ENCODE assay signal across 14 cellular contexts in the genomic region with DNA sequence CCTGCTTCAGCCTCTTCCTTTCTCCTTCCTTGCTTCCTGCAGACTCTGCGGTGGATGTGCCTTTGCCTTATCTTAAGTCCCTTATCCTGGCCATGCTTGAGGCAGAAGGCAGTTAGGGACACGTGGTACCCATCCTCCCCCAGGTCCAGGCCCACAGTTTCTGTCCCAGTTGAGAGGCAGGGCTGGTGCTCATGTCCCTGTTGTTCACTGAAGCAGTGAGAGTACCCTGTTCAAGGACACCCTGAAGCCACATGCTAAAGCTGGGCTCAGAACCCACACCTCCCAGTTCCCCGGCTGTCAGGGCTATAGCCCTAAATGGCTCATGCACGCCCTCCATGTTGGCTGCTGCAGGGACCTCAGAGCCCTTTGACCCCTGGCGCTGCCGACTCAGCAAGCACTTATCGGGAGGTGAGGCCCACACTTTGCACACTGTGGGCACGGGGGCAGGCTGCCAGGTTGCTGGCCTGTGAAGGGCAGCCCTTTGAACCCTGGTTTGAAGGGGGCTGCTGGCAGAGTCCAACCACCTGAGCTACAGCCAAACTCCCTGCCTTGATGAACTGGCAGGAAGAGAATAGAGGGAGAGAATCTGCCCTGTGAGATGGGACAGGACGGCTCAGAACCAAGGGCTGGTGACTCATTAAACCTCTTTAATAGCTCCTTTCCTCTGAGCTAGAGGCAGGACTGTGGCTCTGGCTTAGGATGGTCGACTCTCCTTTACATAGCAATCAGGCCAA. TPM values are rescaled to one million over a fixed set of nuclear protein-coding genes. Genes with fewer than 3 reads are reported as not detected.
DNase-seq lines count a peak whose midpoint lies in the region; ATAC-seq and TF ChIP-seq lines count a peak whose summit lies in the region.
"Had no signal": no experiment of that assay in that cellular context is flagged by ENCODE, and none has a peak within 500 bp of the region (broad histone marks: within the 10 kb centered on the region; RNA-seq: fewer than 3 reads in every experiment).

No MANE protein-coding gene starts in this region.

- CTCF ChIA-PET in PC-9 (lab: Charles Lee), result interaction anchor here (0.5 kb wide), 1 partner anchor 152 kb away, joined by 8 read pairs; no protein-coding TSS in a partner anchor

- H3K27me3 ChIP-seq in Peyer's patch (no peaks in the 10 kb centered on the region), PC-9 (ENCODE audit: insufficient read depth, low read depth) (no peaks in the 10 kb centered on the region)
- H3K27me3 ChIP-seq: body of pancreas, suprapubic skin had no signal

- intact Hi-C loops in left colon (cut with DNase I, micrococcal nuclease), result loop anchor here (10.0 kb wide), 2 partner anchors 102 to 192 kb away; a partner anchor contains a TSS
- intact Hi-C loops in PC-9 (cut with micrococcal nuclease; ENCODE audit: unreplicated experiment), result loop anchor here (2.0 kb wide), 1 partner anchor 188 kb away; no protein-coding TSS in a partner anchor

- ATAC-seq in left colon, result peak; percentile 59
- no peak for ATAC-seq in GM18517 (IDR thresholded peaks at IDR 0.05; ENCODE audit: unreplicated experiment)
- ATAC-seq: body of pancreas; natural killer cell treated with Interleukin-12 subunit alpha and Interleukin-12 subunit beta and Interleukin-15 and Interleukin-18, amount 100 ng/mL, for 72 hours had no signal

- H3K36me3 ChIP-seq in Peyer's patch (peaks cover 0 to 17% (median 0%) of the 10 kb centered on the region in 3 donors), PC-9 (ENCODE audit: low read depth) (no peaks in the 10 kb centered on the region)
- H3K36me3 ChIP-seq: suprapubic skin had no signal

- DNase-seq in Peyer's patch, result peak in 2 of 3 donors; percentile 91 to 95
- DNase-seq in left colon, result peak in 1 of 2 donors; percentile 53
- no peak for DNase-seq in HuH-7.5 (ENCODE audit: low spot score)
- DNase-seq in PC-9, result no peak
- DNase-seq: activated CD4-positive, CD25-positive, alpha-beta regulatory T cell; mesendoderm; NCI-H1417; NCI-H526; T-helper 2 cell had no signal

- no peaks in the 10 kb centered on the region for H3K79me2 ChIP-seq in PC-9 (ENCODE audit: low read depth)

- no peaks in the 10 kb centered on the region for H4K20me1 ChIP-seq in PC-9 (ENCODE audit: insufficient read depth)

- TF ChIP-seq POLR2A in Peyer's patch (IDR thresholded peaks at IDR 0.05), result peak; percentile 49 to 58

- BruUV-seq in PC-9 (replicated peaks; lab: Mats Ljungman, UMichigan), result no TSS peak

- H3K4me2 ChIP-seq in PC-9, result no peak overlapping the region
- H3K4me2 ChIP-seq: smooth muscle cell had no signal

- H2AFZ ChIP-seq in PC-9, result no peak overlapping the region

- H3K9me3 ChIP-seq in Peyer's patch, result no peaks in the 10 kb centered on the region
- H3K9me3 ChIP-seq in PC-9 (ENCODE audit: insufficient read depth, low read depth), result no peaks in the 10 kb centered on the region
- H3K9me3 ChIP-seq: body of pancreas, suprapubic skin had no signal

- TF ChIP-seq CTCF in Peyer's patch (IDR thresholded peaks at IDR 0.05) (no peak), PC-9 (conservative IDR thresholded peaks at IDR 0.05) (no peak)

- H3K4me1 ChIP-seq in Peyer's patch (peaks cover 0 to 38% (median 8%) of the 10 kb centered on the region in 4 donors), PC-9 (replicated peaks; ENCODE audit: insufficient read depth) (no peaks in the 10 kb centered on the region)

- POLR2A ChIA-PET in PC-9 (lab: Charles Lee; ENCODE audit: unreplicated experiment), result no interaction called here

- H3K4me3 ChIP-seq in Peyer's patch (peak overlapping the region in 2 of 4 donors; percentile 12 to 16), PC-9 (no peak overlapping the region)
- H3K4me3 ChIP-seq: body of pancreas, smooth muscle cell, suprapubic skin had no signal

- no peaks in the 10 kb centered on the region for H3K9me2 ChIP-seq in PC-9 (ENCODE audit: insufficient read depth)

- H3K27ac ChIP-seq in Peyer's patch, result peak overlapping the region in 3 of 4 donors; percentile 45 to 96 (median 86)
- H3K27ac ChIP-seq in PC-9, result no peak overlapping the region
- H3K27ac ChIP-seq: body of pancreas, suprapubic skin had no signal

- peaks cover 6% of the 10 kb centered on the region; the same call in 1 of the 2 replicates for H3F3A ChIP-seq in PC-9 (ENCODE audit: insufficient read depth, low read depth)

RNA-seq across cellular contexts. Expression of a gene that starts 6.3 kb away (rescaled TPM):
- 100 to 1,000 TPM in 3 of 4 donors, 10 to 100 TPM in 1; 40.4 to 576 (median 435) TPM for total RNA-seq in Peyer's patch
- 10 to 100 TPM in 1 of 2 donors, 1 to 10 TPM in 1; 8.8 to 13.4 TPM for total RNA-seq in left colon
- 4.4 and 10.4 TPM in 2 replicates for total RNA-seq in PC-9 (2021)

RNA-seq across cellular contexts. Expression of a gene that starts 14.4 kb away (rescaled TPM):
- 10 to 100 TPM in 2 of 4 donors, 1 to 10 TPM in 2; 7.9 to 32.2 (median 13.3) TPM for total RNA-seq in Peyer's patch
- total RNA-seq in left colon, result 10 to 100 TPM in 1 of 2 donors, 1 to 10 TPM in 1; 8.4 to 41.6 TPM
- 0.83 and 1.6 TPM in 2 replicates for total RNA-seq in PC-9 (2021)

RNA-seq across cellular contexts. Expression of a gene that starts 21.4 kb away (rescaled TPM):
- total RNA-seq in Peyer's patch (100 to 1,000 TPM; 136 to 329 (median 225) TPM), left colon (100 to 1,000 TPM; 243 to 278 TPM), PC-9 (2021) (165 and 166 TPM in 2 replicates)

RNA-seq across cellular contexts. Expression of a gene that starts 26.1 kb away (rescaled TPM):
- total RNA-seq in Peyer's patch, result 1 to 10 TPM in 2 of 4 donors, not detected in 2; 2.5 to 5.6 TPM
- 1 to 10 TPM in 1 of 2 donors, under 1 TPM in 1; 0.53 to 3.8 TPM for total RNA-seq in left colon
- total RNA-seq in PC-9 (2021), result 0.37 TPM in 1 of 2 replicates, not detected in the other
- total RNA-seq: smooth muscle cell had no signal

RNA-seq across cellular contexts. Expression of a gene that starts 30.8 kb away (rescaled TPM):
- total RNA-seq in Peyer's patch (1 to 10 TPM in 1 of 4 donors, not detected in 3; 2.8 TPM), left colon (under 1 TPM in 1 of 2 donors, not detected in 1; 0.34 TPM), PC-9 (2021) (not detected in 2 replicates)
- total RNA-seq: smooth muscle cell, suprapubic skin had no signal

Comparison
In these comparisons a context has a peak if more than half of its experiments do, and no peak if none do; other contexts are left out.
1. DNase-seq: peak in Peyer's patch (2 of 3); none in HuH-7.5 (single experiment) and PC-9 (0 of 2).